In the genomic region with DNA sequence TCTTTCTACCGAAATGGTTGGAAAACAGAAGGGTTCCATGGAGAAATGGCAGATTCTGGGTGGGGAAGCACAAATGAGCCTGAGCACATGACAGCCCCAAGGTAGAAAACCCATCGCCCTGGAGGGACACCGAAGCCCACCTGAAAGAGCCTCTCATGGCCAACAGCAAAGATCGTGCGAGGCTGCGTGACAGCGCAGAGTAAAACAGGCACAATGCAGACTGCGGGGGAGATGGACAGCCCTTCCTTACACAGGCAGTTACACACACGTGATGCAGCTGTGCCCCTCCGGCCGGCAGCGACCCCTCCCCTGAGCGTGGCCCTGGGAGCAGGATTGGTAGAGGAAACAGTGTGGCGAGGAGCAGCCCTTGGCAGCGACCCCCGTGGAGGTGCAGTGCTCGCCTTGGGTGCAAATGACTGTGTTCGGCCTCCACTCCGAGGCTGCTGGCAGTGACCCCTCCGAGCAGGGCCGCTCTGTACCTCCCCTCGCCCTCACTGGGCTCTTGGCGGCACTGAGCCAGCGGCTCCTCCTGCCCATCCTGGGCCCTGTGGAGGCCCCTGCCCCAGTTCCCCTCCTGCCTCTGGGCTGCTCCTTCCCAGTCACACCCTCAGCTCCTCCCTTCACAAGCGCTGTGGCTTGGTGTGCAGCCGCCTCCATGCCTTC, we compare ENCODE assay signal across 1 cellular context.
TF ChIP-seq lines count a peak whose summit lies in the region.

No MANE protein-coding gene starts in this region.

TF ChIP-seq in IMR-90, 13 proteins besides CTCF, POLR2A, EP300 and RAD21 (continued from another document):
- no peak for TF ChIP-seq MXI1 (IDR thresholded peaks at IDR 0.05; ENCODE audit: borderline replicate concordance, low read depth, low read length)
- no peak for TF ChIP-seq NFE2L2 (IDR thresholded peaks at IDR 0.05; ENCODE audit: low read depth, low read length)
- TF ChIP-seq MAFK (IDR thresholded peaks at IDR 0.05; ENCODE audit: low read depth, low read length): no peak
- TF ChIP-seq CEBPB (IDR thresholded peaks at IDR 0.05; ENCODE audit: low read depth, low read length): no peak
- no peak for TF ChIP-seq MAZ (IDR thresholded peaks at IDR 0.05; ENCODE audit: borderline replicate concordance, low read depth, low read length)
- TF ChIP-seq USF2 (IDR thresholded peaks at IDR 0.05; ENCODE audit: low read depth, low read length): no peak
- TF ChIP-seq CHD1 (IDR thresholded peaks at IDR 0.05; ENCODE audit: low read depth, low read length): no peak
- TF ChIP-seq SMC3 (IDR thresholded peaks at IDR 0.05; ENCODE audit: low read depth, low read length): no peak
- TF ChIP-seq RCOR1 (IDR thresholded peaks at IDR 0.05; ENCODE audit: insufficient replicate concordance, low read length): no peak
- no peak for TF ChIP-seq ELK1 (IDR thresholded peaks at IDR 0.05; ENCODE audit: borderline replicate concordance, low read depth, low read length)
